In the genomic region with DNA sequence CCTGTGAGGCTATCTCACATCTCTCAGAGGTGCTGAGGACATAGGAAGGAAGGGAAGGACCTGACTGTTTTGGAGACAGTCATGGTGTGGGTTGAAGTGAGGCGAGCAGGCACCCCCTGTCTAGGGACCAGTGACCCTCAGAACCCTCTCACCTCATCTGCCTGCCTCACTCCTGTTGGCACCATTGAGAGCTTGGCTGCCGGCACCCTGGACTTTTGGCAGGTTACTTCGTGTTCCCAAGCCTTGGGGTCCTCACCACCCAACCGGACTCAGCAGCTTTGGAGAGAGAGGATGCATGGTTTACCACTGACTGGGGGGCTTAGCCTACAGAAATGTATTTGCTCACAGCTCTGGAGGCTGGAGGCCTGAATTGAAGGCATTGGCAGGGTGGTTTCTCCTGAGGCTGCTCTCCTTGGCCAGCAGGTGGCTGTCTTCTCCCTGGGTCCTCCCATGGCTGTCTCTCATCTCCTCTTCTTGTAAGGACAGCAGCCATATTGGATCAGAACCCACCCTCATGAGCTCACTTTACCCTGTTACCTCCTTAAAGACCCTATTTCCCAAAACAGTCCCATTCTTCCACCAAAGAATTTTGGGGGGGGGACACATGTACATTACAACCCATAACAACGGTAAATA, we compare ENCODE assay signal across 9 cellular contexts.
DNase-seq lines count a peak whose midpoint lies in the region; ATAC-seq and TF ChIP-seq lines count a peak whose summit lies in the region.
"Had no signal": no experiment of that assay in that cellular context is flagged by ENCODE, and none has a peak within 500 bp of the region (broad histone marks: within the 10 kb centered on the region; RNA-seq: fewer than 3 reads in every experiment).

No MANE protein-coding gene starts in this region.

- CTCF ChIA-PET in CD4-positive, alpha-beta memory T cell (lab: Charles Lee; ENCODE audit: partially characterized antibody) = interaction anchor here (1.6 kb wide), 1 partner anchor 12 kb away, joined by 3 read pairs; no protein-coding TSS in a partner anchor

- no peaks in the 10 kb centered on the region for H3K4me1 ChIP-seq in CD4-positive, alpha-beta memory T cell (ENCODE audit: insufficient read depth, low read length)
- H3K4me1 ChIP-seq: BLaER1 had no signal

- no peaks in the 10 kb centered on the region for H3K27me3 ChIP-seq in CD4-positive, alpha-beta memory T cell (ENCODE audit: insufficient read depth, low read length)
- H3K27me3 ChIP-seq: BLaER1 had no signal

- H3K27me3 Mint-ChIP-seq in type B pancreatic cell = peaks cover 4% of the 10 kb centered on the region
- H3K27me3 Mint-ChIP-seq in CD4-positive, alpha-beta memory T cell = peaks cover 2 to 11% of the 10 kb centered on the region in 2 donors

- H3K4me3 ChIP-seq in CD4-positive, alpha-beta memory T cell (ENCODE audit: low read length in 2 of 2) = no peak overlapping the region
- H3K4me3 ChIP-seq: BLaER1 had no signal

- POLR2A ChIA-PET in CD4-positive, alpha-beta memory T cell (lab: Charles Lee; ENCODE audit: partially characterized antibody) = no interaction called here

- H3K9me3 ChIP-seq in CD4-positive, alpha-beta memory T cell (ENCODE audit: control insufficient read depth in 1 of 2, low read length in 2 of 2) = no peaks in the 10 kb centered on the region
- H3K9me3 ChIP-seq: BLaER1 had no signal

- no peaks in the 10 kb centered on the region for H3K36me3 Mint-ChIP-seq in type B pancreatic cell
- H3K36me3 Mint-ChIP-seq in CD4-positive, alpha-beta memory T cell = no peaks in the 10 kb centered on the region

- no peak overlapping the region for H3K27ac Mint-ChIP-seq in type B pancreatic cell
- H3K27ac Mint-ChIP-seq in CD4-positive, alpha-beta memory T cell = no peak overlapping the region

- peak; percentile 28 for DNase-seq in NCI-H1105 treated with DMSO at 0.1 percent for 48 hours (lab: John Stamatoyannopoulos, UW)
- DNase-seq in NCI-H1105 (lab: John Stamatoyannopoulos, UW) = no peak
- DNase-seq in GM19240 (ENCODE audit: insufficient read length, low spot score) = peak; percentile 50
- peak; percentile 13 for DNase-seq in NCI-H774 (lab: John Stamatoyannopoulos, UW)
- no peak for DNase-seq in type B pancreatic cell (ENCODE audit: extremely low spot score, unreplicated experiment)
- no peak for DNase-seq in CD4-positive, alpha-beta memory T cell

- no peaks in the 10 kb centered on the region for H3K9me3 Mint-ChIP-seq in type B pancreatic cell
- no peaks in the 10 kb centered on the region for H3K9me3 Mint-ChIP-seq in CD4-positive, alpha-beta memory T cell

- H3K27ac ChIP-seq in CD4-positive, alpha-beta memory T cell (ENCODE audit: low read depth, low read length) = no peak overlapping the region
- H3K27ac ChIP-seq: BLaER1 had no signal

- no peaks in the 10 kb centered on the region for H3K4me1 Mint-ChIP-seq in type B pancreatic cell (ENCODE audit: unreplicated experiment)
- no peaks in the 10 kb centered on the region for H3K4me1 Mint-ChIP-seq in CD4-positive, alpha-beta memory T cell

- H3K4me3 Mint-ChIP-seq in type B pancreatic cell = no peak overlapping the region
- no peak overlapping the region for H3K4me3 Mint-ChIP-seq in CD4-positive, alpha-beta memory T cell

- no peaks in the 10 kb centered on the region for H3K36me3 ChIP-seq in CD4-positive, alpha-beta memory T cell (ENCODE audit: insufficient read depth, low read length)
- H3K36me3 ChIP-seq: BLaER1 had no signal

- peak; percentile 88 for ATAC-seq in HG03159 (IDR thresholded peaks at IDR 0.05; ENCODE audit: unreplicated experiment)
- ATAC-seq in esophagus mucosa = peak; percentile 22

- TF ChIP-seq CTCF in type B pancreatic cell (conservative IDR thresholded peaks at IDR 0.05) = peak; percentile 71

- intact Hi-C loops in CD4-positive, alpha-beta memory T cell (cut with micrococcal nuclease) = no loop called here

Comparison
In these comparisons a context has a peak if more than half of its experiments do, and no peak if none do; other contexts are left out.
1. DNase-seq: peak in NCI-H1105 treated with DMSO at 0.1 percent for 48 hours (single experiment), GM19240 (single experiment) and NCI-H774 (single experiment); none in NCI-H1105 (single experiment), type B pancreatic cell (single experiment) and CD4-positive, alpha-beta memory T cell (0 of 5).